ENCODE assay signal across 8 cellular contexts in the genomic region with DNA sequence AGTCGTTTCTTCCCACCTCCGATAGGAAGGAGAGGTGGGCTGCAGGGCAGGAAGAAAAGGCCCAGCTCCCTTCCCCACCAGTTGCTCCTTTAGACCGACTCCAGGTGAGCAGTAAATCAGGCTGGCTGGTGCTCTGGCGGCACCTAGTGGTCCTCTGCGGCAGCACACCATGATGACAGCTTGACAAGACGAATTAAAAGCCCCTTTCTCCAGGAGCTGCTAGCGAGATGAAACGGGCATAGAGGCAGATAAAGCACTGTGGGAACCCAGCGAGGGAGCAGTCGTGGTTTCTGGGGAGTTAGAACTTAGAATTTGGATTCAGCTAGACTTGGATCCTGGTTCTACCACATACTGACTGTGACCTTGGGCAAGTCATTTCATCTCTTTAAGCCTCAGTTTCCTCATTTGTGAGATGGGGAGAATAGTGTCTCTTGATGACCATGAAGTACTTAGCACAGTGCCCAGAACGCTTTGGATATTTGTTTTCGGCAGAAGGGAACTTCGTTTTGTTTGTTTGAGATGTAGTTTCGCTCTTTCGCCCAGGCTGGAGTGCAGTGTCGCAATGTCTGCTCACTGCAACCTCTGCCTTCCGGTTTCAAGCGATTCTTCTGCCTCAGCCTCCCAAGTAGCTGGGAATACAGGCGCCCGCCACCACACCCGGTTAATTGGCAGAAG. TPM values are rescaled to one million over a fixed set of nuclear protein-coding genes. Genes with fewer than 3 reads are reported as not detected.
A peak's percentile ranks its signal among the peaks of the same experiment; 100 is the strongest.
DNase-seq lines count a peak whose midpoint lies in the region; ATAC-seq and TF ChIP-seq lines count a peak whose summit lies in the region.

No MANE protein-coding gene starts in this region.

- H3K27me3 Mint-ChIP-seq in CD14-positive monocyte (ENCODE audit: low read depth in 3 of 3), result peaks cover 0 to 11% (median 4%) of the 10 kb centered on the region in 3 donors

- peak overlapping the region; percentile 46 for H3K27ac ChIP-seq in caudate nucleus (ENCODE audit: low read depth, low read length)

- H3K36me3 Mint-ChIP-seq in CD14-positive monocyte, result peaks cover 3% of the 10 kb centered on the region in 2 donors

- peak; percentile 78 for DNase-seq in CD14-positive monocyte (ENCODE audit: low spot score)
- DNase-seq in NCI-H446 (lab: John Stamatoyannopoulos, UW), result peak; percentile 64 to 88
- peak; percentile 92 for DNase-seq in activated CD4-positive, CD25-positive, alpha-beta regulatory T cell treated with anti-CD3 and anti-CD28 coated beads, Interleukin-2, amount 50 U/mL, for 72 hours
- peak in 53 of 61 donors; percentile 14 to 87 (median 53) for DNase-seq in caudate nucleus (lab: John Stamatoyannopoulos, UW)
- DNase-seq in kidney glomerular epithelial cell (lab: John Stamatoyannopoulos, UW), result peak; percentile 49
- DNase-seq in stimulated activated CD4-positive, alpha-beta T cell treated with anti-CD3 and anti-CD28 coated beads, Interleukin-1b, Interleukin-23, amount 100 ng/mL, for 1 hour (ENCODE audit: low read depth in 2 of 2), result peak; percentile 75 to 87
- DNase-seq in mesenteric fat pad (ENCODE audit: low spot score), result no peak

- peak overlapping the region; percentile 91 to 98 (median 96) for H3K27ac Mint-ChIP-seq in CD14-positive monocyte

- peak; percentile 56 for ATAC-seq in HG02642 (IDR thresholded peaks at IDR 0.05; ENCODE audit: poor library complexity, unreplicated experiment)

- H3K4me3 Mint-ChIP-seq in CD14-positive monocyte, result peak overlapping the region; percentile 78 to 92

- peak; percentile 100 for TF ChIP-seq CTCF in CD14-positive monocyte (IDR thresholded peaks at IDR 0.05)

- intact Hi-C loops in CD14-positive monocyte (cut with micrococcal nuclease), result loop anchor here in 1 of 2 donors (5.0 kb wide), 1 partner anchor 197 kb away; no protein-coding TSS in a partner anchor

- peaks cover 5 to 13% (median 7%) of the 10 kb centered on the region in 7 donors for H3K9me3 Mint-ChIP-seq in CD14-positive monocyte

- H3K4me1 Mint-ChIP-seq in CD14-positive monocyte, result peaks cover 55% of the 10 kb centered on the region

RNA-seq across cellular contexts. Expression of gene COL9A2, which starts 21.8 kb away (rescaled TPM):
- polyA plus RNA-seq in CD14-positive monocyte, result 1 to 10 TPM; 2.0 to 2.6 TPM
- total RNA-seq in mesenteric fat pad, result 0.48 TPM

RNA-seq across cellular contexts. Expression of gene SMAP2, which starts 34.6 kb away (rescaled TPM):
- 100 to 1,000 TPM; 359 to 382 TPM for polyA plus RNA-seq in CD14-positive monocyte
- total RNA-seq in mesenteric fat pad, result 69.7 TPM
